ENCODE assay signal across 9 cellular contexts in the genomic region with DNA sequence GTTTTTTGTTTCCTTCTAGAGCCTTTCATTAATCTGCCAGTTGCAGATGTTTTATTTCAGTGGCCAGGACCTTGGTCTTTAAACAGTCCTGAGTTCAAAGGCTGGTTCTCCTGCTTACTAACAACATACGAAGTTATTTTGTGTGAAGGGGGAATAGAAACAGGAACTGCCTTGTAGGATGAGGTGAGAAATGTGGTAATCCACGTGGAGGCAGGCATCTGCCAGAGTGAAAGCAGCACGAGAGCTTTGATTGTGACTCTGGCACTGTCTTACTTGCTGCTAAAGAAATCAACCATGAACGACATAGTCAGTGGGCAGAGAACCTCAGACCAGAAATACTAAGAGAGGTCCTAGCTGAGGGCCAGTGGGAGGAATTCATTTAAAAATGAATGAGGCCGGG. TPM values are rescaled to one million over a fixed set of nuclear protein-coding genes. Genes with fewer than 3 reads are reported as not detected.
DNase-seq lines count a peak whose midpoint lies in the region; ATAC-seq lines count a peak whose summit lies in the region.
"Had no signal": no experiment of that assay in that cellular context is flagged by ENCODE, and none has a peak within 500 bp of the region (broad histone marks: within the 10 kb centered on the region; RNA-seq: fewer than 3 reads in every experiment).

No MANE protein-coding gene starts in this region.

- peaks cover 22% of the 10 kb centered on the region for H3K4me1 Mint-ChIP-seq in activated CD4-positive, alpha-beta T cell treated with anti-CD3 and anti-CD28 coated beads, Interleukin-2, amount 10 ng/mL, durations not matched to agents 24 days and 14 days
- peaks cover 90% of the 10 kb centered on the region for H3K4me1 Mint-ChIP-seq in stimulated activated effector memory CD8-positive, alpha-beta T cell treated with anti-CD3 and anti-CD28 coated beads, Interleukin-12 subunit alpha, Interleukin-12 subunit beta, amount 100 ng/mL, for 72 hours

- H3K36me3 Mint-ChIP-seq in activated CD4-positive, alpha-beta T cell treated with anti-CD3 and anti-CD28 coated beads, Interleukin-2, amount 10 ng/mL, durations not matched to agents 24 days and 14 days (ENCODE audit: low read depth): peaks cover 57% of the 10 kb centered on the region
- peaks cover 82% of the 10 kb centered on the region for H3K36me3 Mint-ChIP-seq in stimulated activated effector memory CD8-positive, alpha-beta T cell treated with anti-CD3 and anti-CD28 coated beads, Interleukin-12 subunit alpha, Interleukin-12 subunit beta, amount 100 ng/mL, for 72 hours

- H3K27ac Mint-ChIP-seq in activated CD4-positive, alpha-beta T cell treated with anti-CD3 and anti-CD28 coated beads, Interleukin-2, amount 10 ng/mL, durations not matched to agents 24 days and 14 days: peak overlapping the region; percentile 16
- peak overlapping the region; percentile 85 for H3K27ac Mint-ChIP-seq in stimulated activated effector memory CD8-positive, alpha-beta T cell treated with anti-CD3 and anti-CD28 coated beads, Interleukin-12 subunit alpha, Interleukin-12 subunit beta, amount 100 ng/mL, for 72 hours

- no peaks in the 10 kb centered on the region for H3K27me3 Mint-ChIP-seq in activated CD4-positive, alpha-beta T cell treated with anti-CD3 and anti-CD28 coated beads, Interleukin-2, amount 10 ng/mL, durations not matched to agents 24 days and 14 days

- H3K9me3 Mint-ChIP-seq in activated CD4-positive, alpha-beta T cell treated with anti-CD3 and anti-CD28 coated beads, Interleukin-2, amount 10 ng/mL, durations not matched to agents 24 days and 14 days: no peaks in the 10 kb centered on the region
- no peaks in the 10 kb centered on the region for H3K9me3 Mint-ChIP-seq in stimulated activated effector memory CD8-positive, alpha-beta T cell treated with anti-CD3 and anti-CD28 coated beads, Interleukin-12 subunit alpha, Interleukin-12 subunit beta, amount 100 ng/mL, for 72 hours

- DNase-seq in activated CD4-positive, alpha-beta T cell treated with anti-CD3 and anti-CD28 coated beads, Interleukin-2, amount 10 ng/mL, durations not matched to agents 24 days and 14 days: no peak
- DNase-seq in activated CD4-positive, alpha-beta T cell treated with anti-CD3 and anti-CD28 coated beads, Interleukin-2, amount 50 U/mL, for 1 hour: no peak
- DNase-seq in RPMI8226 (peak; percentile 73), NCI-H2107 (lab: John Stamatoyannopoulos, UW) (no peak), 8988T (no peak)
- DNase-seq in stimulated activated effector memory CD8-positive, alpha-beta T cell treated with anti-CD3 and anti-CD28 coated beads, Interleukin-12 subunit alpha, Interleukin-12 subunit beta, amount 100 ng/mL, for 72 hours (ENCODE audit: low spot score in 2 of 2): no peak
- DNase-seq: IMR-90 had no signal

- intact Hi-C loops in activated CD4-positive, alpha-beta T cell treated with anti-CD3 and anti-CD28 coated beads, Interleukin-2, amount 10 ng/mL, durations not matched to agents 24 days and 14 days (cut with micrococcal nuclease): no loop called here

- H3K4me3 Mint-ChIP-seq in activated CD4-positive, alpha-beta T cell treated with anti-CD3 and anti-CD28 coated beads, Interleukin-2, amount 10 ng/mL, durations not matched to agents 24 days and 14 days: no peak overlapping the region
- peak overlapping the region; percentile 7 for H3K4me3 Mint-ChIP-seq in stimulated activated effector memory CD8-positive, alpha-beta T cell treated with anti-CD3 and anti-CD28 coated beads, Interleukin-12 subunit alpha, Interleukin-12 subunit beta, amount 100 ng/mL, for 72 hours

- ATAC-seq in HG02885 (IDR thresholded peaks at IDR 0.05; ENCODE audit: poor library complexity, unreplicated experiment): peak; percentile 63
- ATAC-seq in stimulated activated effector memory CD8-positive, alpha-beta T cell treated with anti-CD3 and anti-CD28 coated beads, Interleukin-12 subunit alpha, Interleukin-12 subunit beta, amount 100 ng/mL, for 72 hours: peak; percentile 58
- no peak for ATAC-seq in HG02571 (IDR thresholded peaks at IDR 0.05; ENCODE audit: unreplicated experiment)

RNA-seq across cellular contexts. Expression of gene TMEM63A, which starts 30.4 kb away (rescaled TPM):
- 23.0 and 28.5 TPM in 2 replicates for total RNA-seq in activated CD4-positive, alpha-beta T cell treated with anti-CD3 and anti-CD28 coated beads, Interleukin-2, amount 10 ng/mL, durations not matched to agents 24 days and 14 days

RNA-seq across cellular contexts. Expression of gene LEFTY1, which starts 37.1 kb away (rescaled TPM):
- not detected in 2 replicates for total RNA-seq in activated CD4-positive, alpha-beta T cell treated with anti-CD3 and anti-CD28 coated beads, Interleukin-2, amount 10 ng/mL, durations not matched to agents 24 days and 14 days
- total RNA-seq: IMR-90 had no signal

RNA-seq across cellular contexts. Expression of gene EPHX1, which starts 41.9 kb away (rescaled TPM):
- 1.6 and 1.8 TPM in 2 replicates for total RNA-seq in activated CD4-positive, alpha-beta T cell treated with anti-CD3 and anti-CD28 coated beads, Interleukin-2, amount 10 ng/mL, durations not matched to agents 24 days and 14 days
